In the genomic region with DNA sequence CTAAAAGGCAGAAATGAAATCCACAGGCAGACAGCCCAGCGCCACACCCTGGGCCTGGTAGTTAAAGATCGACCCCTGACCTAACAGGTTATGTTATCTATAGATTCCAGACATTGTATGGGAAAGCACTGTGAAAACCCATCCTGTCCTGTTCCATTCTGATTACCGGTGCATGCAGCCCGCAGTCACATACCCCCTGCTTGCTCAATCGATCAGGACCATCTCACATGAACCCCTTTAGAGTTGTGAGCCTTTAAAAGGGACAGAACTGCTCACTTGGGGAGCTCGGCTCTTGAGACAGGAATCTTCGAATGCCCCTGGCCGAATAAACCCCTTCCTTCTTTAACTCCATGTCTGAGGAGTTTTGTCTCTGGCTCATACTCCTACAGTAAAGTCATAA, we compare ENCODE assay signal across 1 cellular context.
TF ChIP-seq lines count a peak whose summit lies in the region.
"Not testable (repeated sequence)": the region's sequence is repeated elsewhere in the genome, so short reads cannot be mapped to it uniquely, and the experiment has no call there.

No MANE protein-coding gene starts in this region.

TF ChIP-seq in K562, 482 proteins besides CTCF, POLR2A, EP300 and RAD21 (continued from another document):
- peak; percentile 48; the same call in 1 of the 2 replicates for TF ChIP-seq ZFX (CRISPR knock-in tag; IDR thresholded peaks at IDR 0.05)
- peak; percentile 98 for TF ChIP-seq SOX6 (IDR thresholded peaks at IDR 0.05)
- peak; percentile 65 for TF ChIP-seq L3MBTL2 (IDR thresholded peaks at IDR 0.05)
- TF ChIP-seq CBX3 (IDR thresholded peaks at IDR 0.05; ENCODE audit: borderline replicate concordance in 1 of 2, low read length in 2 of 2), result peak in 1 of 2 experiments; percentile 68; a peak in 2 of 3 replicates
- TF ChIP-seq CBFA2T2 (conservative IDR thresholded peaks at IDR 0.05), result peak; percentile 98
- TF ChIP-seq, protein P1, sequence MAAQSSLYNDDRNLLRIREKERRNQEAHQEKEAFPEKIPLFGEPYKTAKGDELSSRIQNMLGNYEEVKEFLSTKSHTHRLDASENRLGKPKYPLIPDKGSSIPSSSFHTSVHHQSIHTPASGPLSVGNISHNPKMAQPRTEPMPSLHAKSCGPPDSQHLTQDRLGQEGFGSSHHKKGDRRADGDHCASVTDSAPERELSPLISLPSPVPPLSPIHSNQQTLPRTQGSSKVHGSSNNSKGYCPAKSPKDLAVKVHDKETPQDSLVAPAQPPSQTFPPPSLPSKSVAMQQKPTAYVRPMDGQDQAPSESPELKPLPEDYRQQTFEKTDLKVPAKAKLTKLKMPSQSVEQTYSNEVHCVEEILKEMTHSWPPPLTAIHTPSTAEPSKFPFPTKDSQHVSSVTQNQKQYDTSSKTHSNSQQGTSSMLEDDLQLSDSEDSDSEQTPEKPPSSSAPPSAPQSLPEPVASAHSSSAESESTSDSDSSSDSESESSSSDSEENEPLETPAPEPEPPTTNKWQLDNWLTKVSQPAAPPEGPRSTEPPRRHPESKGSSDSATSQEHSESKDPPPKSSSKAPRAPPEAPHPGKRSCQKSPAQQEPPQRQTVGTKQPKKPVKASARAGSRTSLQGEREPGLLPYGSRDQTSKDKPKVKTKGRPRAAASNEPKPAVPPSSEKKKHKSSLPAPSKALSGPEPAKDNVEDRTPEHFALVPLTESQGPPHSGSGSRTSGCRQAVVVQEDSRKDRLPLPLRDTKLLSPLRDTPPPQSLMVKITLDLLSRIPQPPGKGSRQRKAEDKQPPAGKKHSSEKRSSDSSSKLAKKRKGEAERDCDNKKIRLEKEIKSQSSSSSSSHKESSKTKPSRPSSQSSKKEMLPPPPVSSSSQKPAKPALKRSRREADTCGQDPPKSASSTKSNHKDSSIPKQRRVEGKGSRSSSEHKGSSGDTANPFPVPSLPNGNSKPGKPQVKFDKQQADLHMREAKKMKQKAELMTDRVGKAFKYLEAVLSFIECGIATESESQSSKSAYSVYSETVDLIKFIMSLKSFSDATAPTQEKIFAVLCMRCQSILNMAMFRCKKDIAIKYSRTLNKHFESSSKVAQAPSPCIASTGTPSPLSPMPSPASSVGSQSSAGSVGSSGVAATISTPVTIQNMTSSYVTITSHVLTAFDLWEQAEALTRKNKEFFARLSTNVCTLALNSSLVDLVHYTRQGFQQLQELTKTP (IDR thresholded peaks at IDR 0.05; ENCODE audit: low read depth in 1 of 2, partially characterized antibody in 2 of 2), result peak in 1 of 2 experiments; percentile 86
- peak; percentile 52 for TF ChIP-seq HMGN3 (IDR thresholded peaks at IDR 0.05; ENCODE audit: borderline replicate concordance, extremely low read depth, insufficient read length, low read depth, low read length)
- TF ChIP-seq, protein P2, sequence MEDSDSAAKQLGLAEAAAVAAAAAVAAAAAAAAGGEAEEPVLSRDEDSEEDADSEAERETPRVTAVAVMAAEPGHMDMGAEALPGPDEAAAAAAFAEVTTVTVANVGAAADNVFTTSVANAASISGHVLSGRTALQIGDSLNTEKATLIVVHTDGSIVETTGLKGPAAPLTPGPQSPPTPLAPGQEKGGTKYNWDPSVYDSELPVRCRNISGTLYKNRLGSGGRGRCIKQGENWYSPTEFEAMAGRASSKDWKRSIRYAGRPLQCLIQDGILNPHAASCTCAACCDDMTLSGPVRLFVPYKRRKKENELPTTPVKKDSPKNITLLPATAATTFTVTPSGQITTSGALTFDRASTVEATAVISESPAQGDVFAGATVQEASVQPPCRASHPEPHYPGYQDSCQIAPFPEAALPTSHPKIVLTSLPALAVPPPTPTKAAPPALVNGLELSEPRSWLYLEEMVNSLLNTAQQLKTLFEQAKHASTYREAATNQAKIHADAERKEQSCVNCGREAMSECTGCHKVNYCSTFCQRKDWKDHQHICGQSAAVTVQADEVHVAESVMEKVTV (CRISPR knock-in tag; IDR thresholded peaks at IDR 0.05), result 0 out of 2 replicates have a peak, but pooled peaks have one; percentile 18
- TF ChIP-seq KLF1 (tag; IDR thresholded peaks at IDR 0.05), result peak; percentile 95
- TF ChIP-seq NR2C1 (IDR thresholded peaks at IDR 0.05), result peak; percentile 93
- TF ChIP-seq NR2C1 (tag; IDR thresholded peaks at IDR 0.05), result peak; percentile 96
- TF ChIP-seq, protein P3, sequence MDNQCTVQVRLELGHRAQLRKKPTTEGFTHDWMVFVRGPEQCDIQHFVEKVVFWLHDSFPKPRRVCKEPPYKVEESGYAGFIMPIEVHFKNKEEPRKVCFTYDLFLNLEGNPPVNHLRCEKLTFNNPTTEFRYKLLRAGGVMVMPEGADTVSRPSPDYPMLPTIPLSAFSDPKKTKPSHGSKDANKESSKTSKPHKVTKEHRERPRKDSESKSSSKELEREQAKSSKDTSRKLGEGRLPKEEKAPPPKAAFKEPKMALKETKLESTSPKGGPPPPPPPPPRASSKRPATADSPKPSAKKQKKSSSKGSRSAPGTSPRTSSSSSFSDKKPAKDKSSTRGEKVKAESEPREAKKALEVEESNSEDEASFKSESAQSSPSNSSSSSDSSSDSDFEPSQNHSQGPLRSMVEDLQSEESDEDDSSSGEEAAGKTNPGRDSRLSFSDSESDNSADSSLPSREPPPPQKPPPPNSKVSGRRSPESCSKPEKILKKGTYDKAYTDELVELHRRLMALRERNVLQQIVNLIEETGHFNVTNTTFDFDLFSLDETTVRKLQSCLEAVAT (IDR thresholded peaks at IDR 0.05), result peak in 1 of 2 experiments; percentile 74; a peak in 1 of 4 replicates
- TF ChIP-seq TCF7 (IDR thresholded peaks at IDR 0.05; ENCODE audit: borderline replicate concordance), result peak; percentile 79; the same call in 1 of the 2 replicates
- TF ChIP-seq STAT5A (IDR thresholded peaks at IDR 0.05; ENCODE audit: borderline replicate concordance, low read length), result peak; percentile 89
- TF ChIP-seq ARNT (IDR thresholded peaks at IDR 0.05), result peak; percentile 89 to 95
- TF ChIP-seq, protein P4, sequence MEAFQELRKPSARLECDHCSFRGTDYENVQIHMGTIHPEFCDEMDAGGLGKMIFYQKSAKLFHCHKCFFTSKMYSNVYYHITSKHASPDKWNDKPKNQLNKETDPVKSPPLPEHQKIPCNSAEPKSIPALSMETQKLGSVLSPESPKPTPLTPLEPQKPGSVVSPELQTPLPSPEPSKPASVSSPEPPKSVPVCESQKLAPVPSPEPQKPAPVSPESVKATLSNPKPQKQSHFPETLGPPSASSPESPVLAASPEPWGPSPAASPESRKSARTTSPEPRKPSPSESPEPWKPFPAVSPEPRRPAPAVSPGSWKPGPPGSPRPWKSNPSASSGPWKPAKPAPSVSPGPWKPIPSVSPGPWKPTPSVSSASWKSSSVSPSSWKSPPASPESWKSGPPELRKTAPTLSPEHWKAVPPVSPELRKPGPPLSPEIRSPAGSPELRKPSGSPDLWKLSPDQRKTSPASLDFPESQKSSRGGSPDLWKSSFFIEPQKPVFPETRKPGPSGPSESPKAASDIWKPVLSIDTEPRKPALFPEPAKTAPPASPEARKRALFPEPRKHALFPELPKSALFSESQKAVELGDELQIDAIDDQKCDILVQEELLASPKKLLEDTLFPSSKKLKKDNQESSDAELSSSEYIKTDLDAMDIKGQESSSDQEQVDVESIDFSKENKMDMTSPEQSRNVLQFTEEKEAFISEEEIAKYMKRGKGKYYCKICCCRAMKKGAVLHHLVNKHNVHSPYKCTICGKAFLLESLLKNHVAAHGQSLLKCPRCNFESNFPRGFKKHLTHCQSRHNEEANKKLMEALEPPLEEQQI (IDR thresholded peaks at IDR 0.05), result peak; percentile 97
- peak; percentile 60 for TF ChIP-seq MYC (IDR thresholded peaks at IDR 0.05; ENCODE audit: low read depth, low read length)
- not testable (repeated sequence) for TF ChIP-seq MYC (CRISPR knock-in tag; IDR thresholded peaks at IDR 0.05; ENCODE audit: borderline replicate concordance, low read depth); ETV6 (CRISPR knock-in tag; IDR thresholded peaks at IDR 0.05; ENCODE audit: borderline replicate concordance)
- TF ChIP-seq, protein P5, sequence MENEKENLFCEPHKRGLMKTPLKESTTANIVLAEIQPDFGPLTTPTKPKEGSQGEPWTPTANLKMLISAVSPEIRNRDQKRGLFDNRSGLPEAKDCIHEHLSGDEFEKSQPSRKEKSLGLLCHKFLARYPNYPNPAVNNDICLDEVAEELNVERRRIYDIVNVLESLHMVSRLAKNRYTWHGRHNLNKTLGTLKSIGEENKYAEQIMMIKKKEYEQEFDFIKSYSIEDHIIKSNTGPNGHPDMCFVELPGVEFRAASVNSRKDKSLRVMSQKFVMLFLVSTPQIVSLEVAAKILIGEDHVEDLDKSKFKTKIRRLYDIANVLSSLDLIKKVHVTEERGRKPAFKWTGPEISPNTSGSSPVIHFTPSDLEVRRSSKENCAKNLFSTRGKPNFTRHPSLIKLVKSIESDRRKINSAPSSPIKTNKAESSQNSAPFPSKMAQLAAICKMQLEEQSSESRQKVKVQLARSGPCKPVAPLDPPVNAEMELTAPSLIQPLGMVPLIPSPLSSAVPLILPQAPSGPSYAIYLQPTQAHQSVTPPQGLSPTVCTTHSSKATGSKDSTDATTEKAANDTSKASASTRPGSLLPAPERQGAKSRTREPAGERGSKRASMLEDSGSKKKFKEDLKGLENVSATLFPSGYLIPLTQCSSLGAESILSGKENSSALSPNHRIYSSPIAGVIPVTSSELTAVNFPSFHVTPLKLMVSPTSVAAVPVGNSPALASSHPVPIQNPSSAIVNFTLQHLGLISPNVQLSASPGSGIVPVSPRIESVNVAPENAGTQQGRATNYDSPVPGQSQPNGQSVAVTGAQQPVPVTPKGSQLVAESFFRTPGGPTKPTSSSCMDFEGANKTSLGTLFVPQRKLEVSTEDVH (IDR thresholded peaks at IDR 0.05; ENCODE audit: low read depth, partially characterized antibody), result peak; percentile 18
- TF ChIP-seq MAZ (CRISPR knock-in tag; conservative IDR thresholded peaks at IDR 0.05 in 1 of 2, IDR thresholded peaks at IDR 0.05 in 1 of 2), result peak in 1 of 2 experiments; percentile 71; a peak in 1 of 4 replicates
- TF ChIP-seq, protein P6, sequence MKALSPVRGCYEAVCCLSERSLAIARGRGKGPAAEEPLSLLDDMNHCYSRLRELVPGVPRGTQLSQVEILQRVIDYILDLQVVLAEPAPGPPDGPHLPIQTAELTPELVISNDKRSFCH (CRISPR knock-in tag; IDR thresholded peaks at IDR 0.05), result not testable (repeated sequence)
- TF ChIP-seq, protein P6 (tag; IDR thresholded peaks at IDR 0.05), result peak; percentile 42; the same call in 1 of the 2 replicates
- peak; percentile 97 for TF ChIP-seq SMARCC2 (IDR thresholded peaks at IDR 0.05; ENCODE audit: low read depth)
- TF ChIP-seq, protein P7, sequence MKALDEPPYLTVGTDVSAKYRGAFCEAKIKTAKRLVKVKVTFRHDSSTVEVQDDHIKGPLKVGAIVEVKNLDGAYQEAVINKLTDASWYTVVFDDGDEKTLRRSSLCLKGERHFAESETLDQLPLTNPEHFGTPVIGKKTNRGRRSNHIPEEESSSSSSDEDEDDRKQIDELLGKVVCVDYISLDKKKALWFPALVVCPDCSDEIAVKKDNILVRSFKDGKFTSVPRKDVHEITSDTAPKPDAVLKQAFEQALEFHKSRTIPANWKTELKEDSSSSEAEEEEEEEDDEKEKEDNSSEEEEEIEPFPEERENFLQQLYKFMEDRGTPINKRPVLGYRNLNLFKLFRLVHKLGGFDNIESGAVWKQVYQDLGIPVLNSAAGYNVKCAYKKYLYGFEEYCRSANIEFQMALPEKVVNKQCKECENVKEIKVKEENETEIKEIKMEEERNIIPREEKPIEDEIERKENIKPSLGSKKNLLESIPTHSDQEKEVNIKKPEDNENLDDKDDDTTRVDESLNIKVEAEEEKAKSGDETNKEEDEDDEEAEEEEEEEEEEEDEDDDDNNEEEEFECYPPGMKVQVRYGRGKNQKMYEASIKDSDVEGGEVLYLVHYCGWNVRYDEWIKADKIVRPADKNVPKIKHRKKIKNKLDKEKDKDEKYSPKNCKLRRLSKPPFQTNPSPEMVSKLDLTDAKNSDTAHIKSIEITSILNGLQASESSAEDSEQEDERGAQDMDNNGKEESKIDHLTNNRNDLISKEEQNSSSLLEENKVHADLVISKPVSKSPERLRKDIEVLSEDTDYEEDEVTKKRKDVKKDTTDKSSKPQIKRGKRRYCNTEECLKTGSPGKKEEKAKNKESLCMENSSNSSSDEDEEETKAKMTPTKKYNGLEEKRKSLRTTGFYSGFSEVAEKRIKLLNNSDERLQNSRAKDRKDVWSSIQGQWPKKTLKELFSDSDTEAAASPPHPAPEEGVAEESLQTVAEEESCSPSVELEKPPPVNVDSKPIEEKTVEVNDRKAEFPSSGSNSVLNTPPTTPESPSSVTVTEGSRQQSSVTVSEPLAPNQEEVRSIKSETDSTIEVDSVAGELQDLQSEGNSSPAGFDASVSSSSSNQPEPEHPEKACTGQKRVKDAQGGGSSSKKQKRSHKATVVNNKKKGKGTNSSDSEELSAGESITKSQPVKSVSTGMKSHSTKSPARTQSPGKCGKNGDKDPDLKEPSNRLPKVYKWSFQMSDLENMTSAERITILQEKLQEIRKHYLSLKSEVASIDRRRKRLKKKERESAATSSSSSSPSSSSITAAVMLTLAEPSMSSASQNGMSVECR (CRISPR knock-in tag; IDR thresholded peaks at IDR 0.05), result 0 out of 2 replicates have a peak, but pooled peaks have one; percentile 21
- peak in 1 of 2 experiments; percentile 72; a peak in 2 of 4 replicates for TF ChIP-seq ETV6 (IDR thresholded peaks at IDR 0.05; ENCODE audit: borderline replicate concordance in 1 of 2, low read depth in 2 of 2, low read length in 1 of 2)
- TF ChIP-seq FOXK2 (conservative IDR thresholded peaks at IDR 0.05 in 1 of 2, IDR thresholded peaks at IDR 0.05 in 1 of 2; ENCODE audit: low read depth in 2 of 2), result peak in 1 of 2 experiments; percentile 30; a peak in 1 of 4 replicates
- peak; percentile 99 for TF ChIP-seq SMARCE1 (IDR thresholded peaks at IDR 0.05)
- peak; percentile 87 for TF ChIP-seq MTA3 (IDR thresholded peaks at IDR 0.05; ENCODE audit: borderline replicate concordance)
- TF ChIP-seq NONO (IDR thresholded peaks at IDR 0.05; ENCODE audit: low read depth in 2 of 2, low read length in 1 of 2), result peak in 1 of 2 experiments; percentile 91; a peak in 1 of 4 replicates
TF ChIP-seq in K562: peak in this region for 149; not testable (repeated sequence) for 333.
